8 cellular contexts compared by ENCODE assay signal in genomic region chr14:21068521-21069387, GRCh38. TPM values are rescaled to one million over a fixed set of nuclear protein-coding genes. Genes with fewer than 3 reads are reported as not detected.
A peak's percentile ranks its signal among the peaks of the same experiment; 100 is the strongest.
DNase-seq lines count a peak whose midpoint lies in the region; ATAC-seq, FAIRE-seq and TF ChIP-seq lines count a peak whose summit lies in the region.

No MANE protein-coding gene starts in this region.

- intact Hi-C loops in pancreas (cut with DNase I), result loop anchor here in 1 of 3 donors (5.0 kb wide), 1 partner anchor 34 kb away; the partner anchor contains the start of gene TMEM253

- TF ChIP-seq CTCF in LNCaP clone FGC (IDR thresholded peaks at IDR 0.05; ENCODE audit: control insufficient read depth, extremely low read depth, insufficient read depth), result peak; percentile 49
- peak; percentile 61 to 78 for TF ChIP-seq CTCF in right atrium auricular region (IDR thresholded peaks at IDR 0.05)
- TF ChIP-seq CTCF in pancreas (IDR thresholded peaks at IDR 0.05), result peak in 3 of 4 donors; percentile 21 to 43 (median 38)

- H3K36me3 ChIP-seq in right atrium auricular region, result no peaks in the 10 kb centered on the region
- peaks cover 0 to 2% (median 0%) of the 10 kb centered on the region in 3 donors for H3K36me3 ChIP-seq in pancreas

- FAIRE-seq in pancreas (lab: Jason Lieb, UNC), result no peak

- no peaks in the 10 kb centered on the region for H3K27me3 ChIP-seq in right atrium auricular region
- H3K27me3 ChIP-seq in pancreas, result no peaks in the 10 kb centered on the region

- peak; percentile 82 for DNase-seq in DMS153 treated with DMSO at 0.1 percent for 48 hours (lab: John Stamatoyannopoulos, UW; ENCODE audit: unreplicated experiment)
- no peak for DNase-seq in LNCaP clone FGC (ENCODE audit: low read depth)
- peak; percentile 65 for DNase-seq in RPMI8226
- peak in 45 of 58 donors; percentile 6 to 56 (median 34) for DNase-seq in anterior cingulate cortex (lab: John Stamatoyannopoulos, UW)
- DNase-seq in right atrium auricular region (ENCODE audit: low spot score), result peak; percentile 77
- peak in 4 of 6 donors; percentile 52 to 65 (median 58) for DNase-seq in pancreas
- no peak for DNase-seq in H4 (ENCODE audit: low spot score)

- H3K27ac ChIP-seq in right atrium auricular region (peak overlapping the region; percentile 88 to 90), pancreas (peak overlapping the region; percentile 70 to 88 (median 78))

- H3K9me3 ChIP-seq in right atrium auricular region, result no peaks in the 10 kb centered on the region
- H3K9me3 ChIP-seq in pancreas, result no peaks in the 10 kb centered on the region

- peaks cover 0 to 41% of the 10 kb centered on the region in 2 donors for H3K4me1 ChIP-seq in right atrium auricular region
- peaks cover 0 to 9% (median 5%) of the 10 kb centered on the region in 3 donors for H3K4me1 ChIP-seq in pancreas

- no peak overlapping the region for H3K4me3 ChIP-seq in LNCaP clone FGC (ENCODE audit: low read depth, low read length)
- peak overlapping the region; percentile 64 to 83 for H3K4me3 ChIP-seq in right atrium auricular region
- peak overlapping the region; percentile 47 to 77 (median 70) for H3K4me3 ChIP-seq in pancreas

- 3% methylated on average over 43 to 45 of the region's 45 CpGs for WGBS in pancreas, 2 donors

- ATAC-seq in pancreas (peak; percentile 28 to 62 (median 54)), GM21786 (IDR thresholded peaks at IDR 0.05; ENCODE audit: unreplicated experiment) (no peak)

RNA-seq across cellular contexts. Expression of gene ARHGEF40, which starts 1.4 kb away (rescaled TPM):
- 10 to 100 TPM; 14.3 to 16.0 TPM for total RNA-seq in right atrium auricular region
- 10 to 100 TPM; 24.5 to 58.0 (median 36.4) TPM for total RNA-seq in pancreas
- 10 to 100 TPM; 68.8 to 77.0 TPM for polyA plus RNA-seq in pancreas
- total RNA-seq in H4 (2014; rRNA removed; shearing (Covaris generic)), result 11.2 and 15.4 TPM in 2 replicates

RNA-seq across cellular contexts. Expression of gene RNASE8, which starts 11.1 kb away (rescaled TPM):
- total RNA-seq in right atrium auricular region, result not detected
- not detected for total RNA-seq in pancreas
- not detected for polyA plus RNA-seq in pancreas
- total RNA-seq in H4 (2014; rRNA removed; shearing (Covaris generic)), result not detected in 2 replicates

RNA-seq across cellular contexts. Expression of gene RNASE7, which starts 26.6 kb away (rescaled TPM):
- total RNA-seq in right atrium auricular region (not detected), pancreas (under 1 TPM in 4 of 6 donors, not detected in 2; 0.23 to 0.78 (median 0.28) TPM)
- under 1 TPM in 1 of 2 donors, not detected in 1; 0.11 TPM for polyA plus RNA-seq in pancreas
- total RNA-seq in H4 (2014; rRNA removed; shearing (Covaris generic)), result not detected in 2 replicates

RNA-seq across cellular contexts. Expression of gene ZNF219, which starts 29.7 kb away (rescaled TPM):
- total RNA-seq in right atrium auricular region (10 to 100 TPM; 49.7 to 66.6 TPM), pancreas (10 to 100 TPM; 13.5 to 23.6 (median 16.1) TPM)
- 10 to 100 TPM; 19.8 to 20.5 TPM for polyA plus RNA-seq in pancreas
- 7.3 and 11.3 TPM in 2 replicates for total RNA-seq in H4 (2014; rRNA removed; shearing (Covaris generic))

RNA-seq across cellular contexts. Expression of gene TMEM253, which starts 32.1 kb away (rescaled TPM):
- total RNA-seq in right atrium auricular region (not detected), pancreas (1 to 10 TPM in 2 of 6 donors, under 1 TPM in 4; 0.16 to 1.6 (median 0.56) TPM)
- 1 to 10 TPM; 1.8 to 4.9 TPM for polyA plus RNA-seq in pancreas
- total RNA-seq in H4 (2014; rRNA removed; shearing (Covaris generic)), result 0.47 and 0.68 TPM in 2 replicates

Comparison
In these comparisons a context has a peak if more than half of its experiments do, and no peak if none do; other contexts are left out.
1. DNase-seq: peak in DMS153 treated with DMSO at 0.1 percent for 48 hours (single experiment), RPMI8226 (single experiment), anterior cingulate cortex (45 of 58), right atrium auricular region (single experiment) and pancreas (4 of 6); none in LNCaP clone FGC (single experiment) and H4 (single experiment).
2. Peak in every context shown above with its lines, with median percentiles within 50 percentile points of each other: CTCF ChIP-seq.